In genomic region chrX:49233887-49234555, GRCh38 we compare ENCODE assay signal across 27 cellular contexts. TPM values are rescaled to one million over a fixed set of nuclear protein-coding genes. Genes with fewer than 3 reads are reported as not detected.
DNase-seq lines count a peak whose midpoint lies in the region; ATAC-seq, FAIRE-seq and TF ChIP-seq lines count a peak whose summit lies in the region.
"Had no signal": no experiment of that assay in that cellular context is flagged by ENCODE, and none has a peak within 500 bp of the region (broad histone marks: within the 10 kb centered on the region; RNA-seq: fewer than 3 reads in every experiment).

No MANE protein-coding gene starts in this region.

- POLR2A ChIA-PET in K562 (lab: Yijun Ruan, JAX), result no interaction called here

- CTCF ChIA-PET in K562 (lab: Yijun Ruan, JAX; ENCODE audit: low intra/inter-chr PET ratio), result no interaction called here

- in situ Hi-C loops in GM23248 (cut with MboI) (no loop called here), K562 (cut with MboI) (no loop called here)

- H3K9me2 ChIP-seq in GM23248 (ENCODE audit: insufficient read depth), result no peaks in the 10 kb centered on the region

- H3K9me3 ChIP-seq in GM23248 (ENCODE audit: low read depth) (no peaks in the 10 kb centered on the region), K562 (replicated peaks; ENCODE audit: control insufficient read depth, insufficient read depth, low read depth, low read length) (no peaks in the 10 kb centered on the region), fibroblast of lung (ENCODE audit: control insufficient read depth, insufficient read depth, low read depth, low read length) (no peaks in the 10 kb centered on the region)
- H3K9me3 ChIP-seq: SJSA1 had no signal

- H3F3A ChIP-seq in GM23248 (ENCODE audit: insufficient read depth), result no peaks in the 10 kb centered on the region

- 0 out of 2 replicates have a peak overlapping the region, but pooled peaks have one; percentile 26 for H3K4me3 ChIP-seq in GM23248
- H3K4me3 ChIP-seq in K562, result no peak overlapping the region
- H3K4me3 ChIP-seq in fibroblast of lung (replicated peaks in 1 of 4; ENCODE audit: control extremely low read depth in 1 of 4, insufficient read depth in 1 of 4, low read depth in 3 of 4, low read length in 4 of 4), result no peak overlapping the region
- H3K4me3 ChIP-seq: BLaER1, SJSA1 had no signal

- H4K20me1 ChIP-seq in GM23248 (ENCODE audit: insufficient read depth) (no peaks in the 10 kb centered on the region), K562 (replicated peaks; ENCODE audit: control insufficient read depth, insufficient read depth, low read length) (no peaks in the 10 kb centered on the region), fibroblast of lung (ENCODE audit: control insufficient read depth, extremely low read depth, insufficient read depth, low read length) (no peaks in the 10 kb centered on the region)
- H4K20me1 ChIP-seq: BLaER1 had no signal

- H3K27ac ChIP-seq in GM23248, result no peak overlapping the region
- H3K27ac ChIP-seq in K562 (ENCODE audit: extremely low read depth, low read depth, low read length), result no peak overlapping the region
- H3K27ac ChIP-seq in fibroblast of lung (ENCODE audit: insufficient read depth, low read length), result no peak overlapping the region
- H3K27ac ChIP-seq: BLaER1, SJSA1 had no signal

- H3K4me1 ChIP-seq in GM23248 (ENCODE audit: insufficient read depth) (no peaks in the 10 kb centered on the region), K562 (replicated peaks in 1 of 2; ENCODE audit: control insufficient read depth in 2 of 2, insufficient read depth in 2 of 2, low read length in 2 of 2) (peaks cover 18 to 53% of the 10 kb centered on the region in 2 experiments; a peak in 4 of 5 replicates), fibroblast of lung (ENCODE audit: control insufficient read depth, extremely low read depth, insufficient read depth, low read length) (no peaks in the 10 kb centered on the region)
- H3K4me1 ChIP-seq: SJSA1 had no signal

- intact Hi-C loops in K562 (cut with micrococcal nuclease), result no loop called here

- TF ChIP-seq RAD21 in K562 (CRISPR knock-in tag; conservative IDR thresholded peaks at IDR 0.05 in 1 of 2, IDR thresholded peaks at IDR 0.05 in 1 of 2), result no peak

- H3K36me3 ChIP-seq in GM23248 (ENCODE audit: low read depth) (no peaks in the 10 kb centered on the region), K562 (ENCODE audit: control insufficient read depth, insufficient read depth, low read length) (0 out of 3 replicates have a peak, but pooled peaks cover 6% of the 10 kb centered on the region), fibroblast of lung (ENCODE audit: control insufficient read depth, insufficient read depth, low read length) (no peaks in the 10 kb centered on the region)
- H3K36me3 ChIP-seq: BLaER1, SJSA1 had no signal

- WGBS in GM23248 (ENCODE audit: low coverage in 1 of 2, low lambda C conversion rate in 2 of 2, missing lambda C conversion rate in 2 of 2), 2 experiments, result 5 to 34% methylated on average over 29 of the region's 56 CpGs
- 95% methylated on average over 14 of the region's 56 CpGs for WGBS in K562 (ENCODE audit: insufficient coverage, low coverage, missing lambda C conversion rate)

- H3K4me2 ChIP-seq in GM23248 (ENCODE audit: unreplicated experiment) (no peak overlapping the region), K562 (ENCODE audit: insufficient read depth, low read length) (no peak overlapping the region), fibroblast of lung (ENCODE audit: extremely low read depth, insufficient read depth, low read length) (peak overlapping the region; percentile 44)
- H3K4me2 ChIP-seq: BLaER1 had no signal

- DNase-seq in AG20443 (ENCODE audit: low spot score) (peak; percentile 11), GM23248 (peak; percentile 12), K562 (ENCODE audit: extremely low read depth in 1 of 4, low spot score in 3 of 4) (no peak), fibroblast of lung (ENCODE audit: low read depth in 2 of 2) (no peak), NCI-H128 (lab: John Stamatoyannopoulos, UW; ENCODE audit: unreplicated experiment) (no peak), NCI-H748 treated with DMSO at 0.1 percent for 48 hours (lab: John Stamatoyannopoulos, UW) (no peak), NCI-H1105 treated with DMSO at 0.1 percent for 48 hours (lab: John Stamatoyannopoulos, UW) (no peak), SKM-1 (lab: John Stamatoyannopoulos, UW; ENCODE audit: unreplicated experiment) (no peak)
- DNase-seq: CD4-positive, alpha-beta T cell; DND-41; Karpas-422; MV-4-11; NCI-H1417 treated with DMSO at 0.1 percent for 48 hours; NCI-H187; NCI-H446; NCI-H526 treated with DMSO at 0.1 percent for 48 hours; NK-92 treated with Interleukin-12 subunit alpha and Interleukin-12 subunit beta, amount 100 ng/mL, for 24 hours had no signal

- H2AFZ ChIP-seq in GM23248, result peak overlapping the region; percentile 71
- no peak overlapping the region for H2AFZ ChIP-seq in K562 (ENCODE audit: low read depth, low read length)
- no peak overlapping the region for H2AFZ ChIP-seq in fibroblast of lung (ENCODE audit: low read length)

- TF ChIP-seq CTCF in K562 (IDR thresholded peaks at IDR 0.05 in 2 of 3, conservative IDR thresholded peaks at IDR 0.05 in 1 of 3; ENCODE audit: insufficient read depth in 2 of 3, low read depth in 1 of 3, low read length in 3 of 3) (no peak), fibroblast of lung (conservative IDR thresholded peaks at IDR 0.05 in 1 of 2, IDR thresholded peaks at IDR 0.05 in 1 of 2; ENCODE audit: low read depth in 1 of 2, low read length in 2 of 2) (no peak)

- TF ChIP-seq EP300 in K562 (IDR thresholded peaks at IDR 0.05; ENCODE audit: low read length), result no peak

- no peak for ATAC-seq in K562
- ATAC-seq: Panc1 had no signal

- no TSS peak for BruUV-seq in K562 (replicated peaks; lab: Mats Ljungman, UMichigan)

- H3K9me1 ChIP-seq in K562 (ENCODE audit: control insufficient read depth, insufficient read depth, low read length), result no peaks in the 10 kb centered on the region

- FAIRE-seq in K562 (lab: Jason Lieb, UNC), result no peak
- FAIRE-seq: G401.6, GM12892, GM18507 had no signal

- H3K9ac ChIP-seq in GM23248 (no peak overlapping the region), K562 (ENCODE audit: insufficient read depth in 1 of 2, low read depth in 2 of 2, low read length in 2 of 2) (peak overlapping the region in 1 of 2 experiments; percentile 26; a peak in 1 of 4 replicates), fibroblast of lung (ENCODE audit: insufficient read depth, low read length) (no peak overlapping the region)
- H3K9ac ChIP-seq: BLaER1 had no signal

- TF ChIP-seq POLR2A in K562 (conservative IDR thresholded peaks at IDR 0.05), result no peak

- H3K79me2 ChIP-seq in GM23248 (ENCODE audit: insufficient read depth), result 0 out of 2 replicates have a peak, but pooled peaks cover 5% of the 10 kb centered on the region
- H3K79me2 ChIP-seq in K562 (ENCODE audit: control insufficient read depth, insufficient read depth, low read length), result peaks cover 23% of the 10 kb centered on the region
- H3K79me2 ChIP-seq in fibroblast of lung (ENCODE audit: control insufficient read depth, insufficient read depth, low read length), result no peaks in the 10 kb centered on the region

- H3K27me3 ChIP-seq in GM23248 (replicated peaks; ENCODE audit: insufficient read depth) (no peaks in the 10 kb centered on the region), K562 (ENCODE audit: control insufficient read depth in 2 of 2, insufficient read depth in 2 of 2, low read length in 2 of 2) (no peaks in the 10 kb centered on the region), fibroblast of lung (ENCODE audit: control insufficient read depth, insufficient read depth, low read length) (no peaks in the 10 kb centered on the region)
- H3K27me3 ChIP-seq: SJSA1 had no signal

RNA-seq across cellular contexts. Expression of gene CACNA1F, which starts 0.9 kb away (rescaled TPM):
- total RNA-seq in GM23248 (2014; rRNA removed; shearing (Covaris generic)), result not detected in 2 replicates
- polyA plus RNA-seq in GM23248 (2016; fragmentation: Nextera tagmentation; extraction: Ambion mirVana) (not detected in 2 replicates), K562 (2011; rRNA removed) (0.13 and 0.37 TPM in 2 replicates), K562 (2014; fragmentation: Illumina TruSeq; extraction: Trizol) (0.01 and 0.03 TPM in 2 replicates), K562 (2014; fragmentation: Nextera tagmentation; extraction: Ambion mirVana) (under 1 TPM in 1 of 2 experiments, not detected in 1; 0.01 TPM), K562 (2014; rRNA removed) (0.15 and 0.41 TPM in 2 replicates), fibroblast of lung (not detected in 2 replicates)
- 2.0 TPM in 2 replicates for total RNA-seq in K562 (2011; cell fraction: chromatin; rRNA removed; ENCODE audit: low replicate concordance)
- 0.79 and 0.83 TPM in 2 replicates for total RNA-seq in K562 (2011; cell fraction: nucleolus; rRNA removed)
- 0.84 and 1.7 TPM in 2 replicates for total RNA-seq in K562 (2011; cell fraction: nucleoplasm; rRNA removed)
- total RNA-seq in K562 (2014; rRNA removed) (under 0.01 TPM in 1 of 2 replicates, not detected in the other), K562 (2014; rRNA removed; fragmentation: Illumina TruSeq; extraction: Trizol) (not detected in 2 replicates), K562 (2015; rRNA removed; fragmentation: Illumina TruSeq; extraction: Trizol) (not detected in 2 replicates), K562 (2021) (0.04 TPM in 2 replicates), fibroblast of lung (0.17 and 0.26 TPM in 2 replicates)
- 0.10 and 0.22 TPM in 2 replicates for polyA plus RNA-seq in K562 (2011; cell fraction: cytosol; rRNA removed)
- polyA plus RNA-seq in K562 (2011; cell fraction: nucleus; rRNA removed), result 1.5 and 1.9 TPM in 2 replicates
- polyA plus RNA-seq in K562 (2012), result 0.10 and 0.36 TPM in 2 replicates
- polyA minus RNA-seq in K562 (2011; rRNA and poly(A)+ RNA removed), result 0.04 and 0.06 TPM in 2 replicates
- not detected in 2 replicates for polyA minus RNA-seq in K562 (2011; cell fraction: cytosol; rRNA and poly(A)+ RNA removed)
- 0.27 and 0.56 TPM in 2 replicates for polyA minus RNA-seq in K562 (2011; cell fraction: nucleus; rRNA and poly(A)+ RNA removed)
- not detected in 2 replicates for polyA plus RNA-seq in fibroblast of lung (2012)
- not detected in 2 replicates for polyA minus RNA-seq in fibroblast of lung (ENCODE audit: low replicate concordance)
- total RNA-seq: A673, H4, M059J, SJSA1 had no signal
- polyA plus RNA-seq: IgD-negative memory B cell had no signal

RNA-seq across cellular contexts. Expression of gene CCDC22, which starts 1.2 kb away (rescaled TPM):
- 8.6 and 10.7 TPM in 2 replicates for total RNA-seq in GM23248 (2014; rRNA removed; shearing (Covaris generic))
- polyA plus RNA-seq in GM23248 (2016; fragmentation: Nextera tagmentation; extraction: Ambion mirVana) (11.8 and 12.7 TPM in 2 replicates), K562 (2011; rRNA removed) (11.7 and 26.4 TPM in 2 replicates), K562 (2014; fragmentation: Illumina TruSeq; extraction: Trizol) (5.1 and 12.0 TPM in 2 replicates), K562 (2014; fragmentation: Nextera tagmentation; extraction: Ambion mirVana) (under 1 TPM; 0.32 to 0.74 TPM), K562 (2014; rRNA removed) (11.1 and 13.6 TPM in 2 replicates), fibroblast of lung (4.6 and 7.4 TPM in 2 replicates)
- 18.9 and 51.1 TPM in 2 replicates for total RNA-seq in K562 (2011; cell fraction: chromatin; rRNA removed; ENCODE audit: low replicate concordance)
- total RNA-seq in K562 (2011; cell fraction: nucleolus; rRNA removed), result 27.2 and 29.1 TPM in 2 replicates
- 22.7 and 25.3 TPM in 2 replicates for total RNA-seq in K562 (2011; cell fraction: nucleoplasm; rRNA removed)
- total RNA-seq in K562 (2014; rRNA removed) (13.5 and 14.0 TPM in 2 replicates), K562 (2014; rRNA removed; fragmentation: Illumina TruSeq; extraction: Trizol) (2.5 and 3.6 TPM in 2 replicates), K562 (2015; rRNA removed; fragmentation: Illumina TruSeq; extraction: Trizol) (6.6 and 7.1 TPM in 2 replicates), K562 (2021) (20.9 and 22.7 TPM in 2 replicates), fibroblast of lung (7.2 and 8.9 TPM in 2 replicates)
- polyA plus RNA-seq in K562 (2011; cell fraction: cytosol; rRNA removed), result 19.0 and 32.2 TPM in 2 replicates
- 72.0 and 73.7 TPM in 2 replicates for polyA plus RNA-seq in K562 (2011; cell fraction: nucleus; rRNA removed)
- 14.8 and 30.0 TPM in 2 replicates for polyA plus RNA-seq in K562 (2012)
- 12.0 and 15.2 TPM in 2 replicates for polyA minus RNA-seq in K562 (2011; rRNA and poly(A)+ RNA removed)
- polyA minus RNA-seq in K562 (2011; cell fraction: cytosol; rRNA and poly(A)+ RNA removed), result 21.5 and 24.4 TPM in 2 replicates
- polyA minus RNA-seq in K562 (2011; cell fraction: nucleus; rRNA and poly(A)+ RNA removed), result 9.8 and 17.3 TPM in 2 replicates
- polyA plus RNA-seq in fibroblast of lung (2012), result 8.8 and 12.7 TPM in 2 replicates
- 9.0 and 38.4 TPM in 2 replicates for polyA minus RNA-seq in fibroblast of lung (ENCODE audit: low replicate concordance)

RNA-seq across cellular contexts. Expression of gene FOXP3, which starts 30.5 kb away (rescaled TPM):
- total RNA-seq in GM23248 (2014; rRNA removed; shearing (Covaris generic)), result not detected in 2 replicates
- polyA plus RNA-seq in GM23248 (2016; fragmentation: Nextera tagmentation; extraction: Ambion mirVana), result 0.08 and 0.20 TPM in 2 replicates
- 0.19 TPM in 1 of 2 replicates, not detected in the other for total RNA-seq in K562 (2011; cell fraction: chromatin; rRNA removed; ENCODE audit: low replicate concordance)
- 0.26 and 0.33 TPM in 2 replicates for total RNA-seq in K562 (2011; cell fraction: nucleolus; rRNA removed)
- total RNA-seq in K562 (2011; cell fraction: nucleoplasm; rRNA removed), result 0.31 TPM in 1 of 2 replicates, not detected in the other
- total RNA-seq in K562 (2014; rRNA removed), result not detected in 2 replicates
- total RNA-seq in K562 (2014; rRNA removed; fragmentation: Illumina TruSeq; extraction: Trizol), result 0.07 TPM in 1 of 2 replicates, not detected in the other
- 0.08 TPM in 1 of 2 replicates, not detected in the other for total RNA-seq in K562 (2015; rRNA removed; fragmentation: Illumina TruSeq; extraction: Trizol)
- total RNA-seq in K562 (2021), result 0.16 and 0.24 TPM in 2 replicates
- 0.07 and 0.12 TPM in 2 replicates for polyA plus RNA-seq in K562 (2011; rRNA removed)
- polyA plus RNA-seq in K562 (2011; cell fraction: cytosol; rRNA removed), result 0.18 and 0.22 TPM in 2 replicates
- 0.20 and 0.24 TPM in 2 replicates for polyA plus RNA-seq in K562 (2011; cell fraction: nucleus; rRNA removed)
- 0.30 and 0.40 TPM in 2 replicates for polyA plus RNA-seq in K562 (2012)
- 0.13 and 0.29 TPM in 2 replicates for polyA plus RNA-seq in K562 (2014; fragmentation: Illumina TruSeq; extraction: Trizol)
- under 1 TPM in 1 of 2 experiments, not detected in 1; 0.04 TPM for polyA plus RNA-seq in K562 (2014; fragmentation: Nextera tagmentation; extraction: Ambion mirVana)
- polyA plus RNA-seq in K562 (2014; rRNA removed), result not detected in 2 replicates
- 0.14 TPM in 1 of 2 replicates, not detected in the other for polyA minus RNA-seq in K562 (2011; rRNA and poly(A)+ RNA removed)
- not detected in 2 replicates for polyA minus RNA-seq in K562 (2011; cell fraction: cytosol; rRNA and poly(A)+ RNA removed)
- not detected in 2 replicates for polyA minus RNA-seq in K562 (2011; cell fraction: nucleus; rRNA and poly(A)+ RNA removed)
- under 0.01 TPM in 1 of 2 replicates, not detected in the other for total RNA-seq in fibroblast of lung
- 0.03 TPM in 1 of 2 replicates, not detected in the other for polyA plus RNA-seq in fibroblast of lung
- polyA plus RNA-seq in fibroblast of lung (2012), result 0.14 TPM in 1 of 2 replicates, not detected in the other
- not detected in 2 replicates for polyA minus RNA-seq in fibroblast of lung (ENCODE audit: low replicate concordance)
- total RNA-seq: A673, H4, SJSA1 had no signal

RNA-seq across cellular contexts. Expression of gene SYP, which starts 34.0 kb away (rescaled TPM):
- 0.54 TPM in 1 of 2 replicates, not detected in the other for total RNA-seq in GM23248 (2014; rRNA removed; shearing (Covaris generic))
- polyA plus RNA-seq in GM23248 (2016; fragmentation: Nextera tagmentation; extraction: Ambion mirVana) (0.23 TPM in 1 of 2 replicates, not detected in the other), K562 (2011; rRNA removed) (3.9 and 5.1 TPM in 2 replicates), K562 (2014; fragmentation: Illumina TruSeq; extraction: Trizol) (2.4 and 2.9 TPM in 2 replicates), K562 (2014; fragmentation: Nextera tagmentation; extraction: Ambion mirVana) (under 1 TPM; 0.48 to 0.52 TPM), K562 (2014; rRNA removed) (3.6 and 4.3 TPM in 2 replicates), fibroblast of lung (0.08 and 0.15 TPM in 2 replicates)
- total RNA-seq in K562 (2011; cell fraction: chromatin; rRNA removed; ENCODE audit: low replicate concordance), result 4.8 and 8.4 TPM in 2 replicates
- total RNA-seq in K562 (2011; cell fraction: nucleolus; rRNA removed), result 6.8 and 7.3 TPM in 2 replicates
- total RNA-seq in K562 (2011; cell fraction: nucleoplasm; rRNA removed), result 6.0 and 10.6 TPM in 2 replicates
- total RNA-seq in K562 (2014; rRNA removed) (3.4 and 3.9 TPM in 2 replicates), K562 (2014; rRNA removed; fragmentation: Illumina TruSeq; extraction: Trizol) (2.2 and 2.6 TPM in 2 replicates), K562 (2015; rRNA removed; fragmentation: Illumina TruSeq; extraction: Trizol) (1.5 and 1.6 TPM in 2 replicates), K562 (2021) (2.1 and 3.0 TPM in 2 replicates), fibroblast of lung (0.17 and 0.26 TPM in 2 replicates)
- 5.7 and 10.1 TPM in 2 replicates for polyA plus RNA-seq in K562 (2011; cell fraction: cytosol; rRNA removed)
- 3.8 and 7.1 TPM in 2 replicates for polyA plus RNA-seq in K562 (2011; cell fraction: nucleus; rRNA removed)
- polyA plus RNA-seq in K562 (2012), result 1.8 and 4.5 TPM in 2 replicates
- polyA minus RNA-seq in K562 (2011; rRNA and poly(A)+ RNA removed), result 1.6 and 3.3 TPM in 2 replicates
- polyA minus RNA-seq in K562 (2011; cell fraction: cytosol; rRNA and poly(A)+ RNA removed), result 1.3 and 4.0 TPM in 2 replicates
- polyA minus RNA-seq in K562 (2011; cell fraction: nucleus; rRNA and poly(A)+ RNA removed), result 3.8 and 4.0 TPM in 2 replicates
- polyA plus RNA-seq in fibroblast of lung (2012), result 0.31 and 0.40 TPM in 2 replicates
- polyA minus RNA-seq in fibroblast of lung (ENCODE audit: low replicate concordance), result not detected in 2 replicates

RNA-seq across cellular contexts. Expression of gene PPP1R3F, which starts 35.6 kb away (rescaled TPM):
- 6.2 and 10.6 TPM in 2 replicates for total RNA-seq in GM23248 (2014; rRNA removed; shearing (Covaris generic))
- 4.4 and 5.7 TPM in 2 replicates for polyA plus RNA-seq in GM23248 (2016; fragmentation: Nextera tagmentation; extraction: Ambion mirVana)
- 1.2 and 2.2 TPM in 2 replicates for total RNA-seq in K562 (2011; cell fraction: chromatin; rRNA removed; ENCODE audit: low replicate concordance)
- 2.7 and 5.1 TPM in 2 replicates for total RNA-seq in K562 (2011; cell fraction: nucleolus; rRNA removed)
- 0.88 and 1.1 TPM in 2 replicates for total RNA-seq in K562 (2011; cell fraction: nucleoplasm; rRNA removed)
- 0.54 and 0.69 TPM in 2 replicates for total RNA-seq in K562 (2014; rRNA removed)
- 0.06 and 0.18 TPM in 2 replicates for total RNA-seq in K562 (2014; rRNA removed; fragmentation: Illumina TruSeq; extraction: Trizol)
- 0.57 and 0.91 TPM in 2 replicates for total RNA-seq in K562 (2015; rRNA removed; fragmentation: Illumina TruSeq; extraction: Trizol)
- total RNA-seq in K562 (2021), result 0.81 and 0.86 TPM in 2 replicates
- 0.32 and 0.61 TPM in 2 replicates for polyA plus RNA-seq in K562 (2011; rRNA removed)
- polyA plus RNA-seq in K562 (2011; cell fraction: cytosol; rRNA removed), result 0.38 and 0.52 TPM in 2 replicates
- polyA plus RNA-seq in K562 (2011; cell fraction: nucleus; rRNA removed), result 1.6 and 2.2 TPM in 2 replicates
- 0.39 and 1.00 TPM in 2 replicates for polyA plus RNA-seq in K562 (2012)
- 0.16 and 0.32 TPM in 2 replicates for polyA plus RNA-seq in K562 (2014; fragmentation: Illumina TruSeq; extraction: Trizol)
- polyA plus RNA-seq in K562 (2014; fragmentation: Nextera tagmentation; extraction: Ambion mirVana), result under 1 TPM in 1 of 2 experiments, not detected in 1; 0.03 TPM
- polyA plus RNA-seq in K562 (2014; rRNA removed), result 0.56 and 1.1 TPM in 2 replicates
- 0.18 and 0.36 TPM in 2 replicates for polyA minus RNA-seq in K562 (2011; rRNA and poly(A)+ RNA removed)
- polyA minus RNA-seq in K562 (2011; cell fraction: cytosol; rRNA and poly(A)+ RNA removed), result not detected in 2 replicates
- polyA minus RNA-seq in K562 (2011; cell fraction: nucleus; rRNA and poly(A)+ RNA removed), result 3.0 and 3.4 TPM in 2 replicates
- 6.8 and 10.8 TPM in 2 replicates for total RNA-seq in fibroblast of lung
- 0.93 and 0.95 TPM in 2 replicates for polyA plus RNA-seq in fibroblast of lung
- 1.4 and 1.5 TPM in 2 replicates for polyA plus RNA-seq in fibroblast of lung (2012)
- polyA minus RNA-seq in fibroblast of lung (ENCODE audit: low replicate concordance), result 0.19 and 0.86 TPM in 2 replicates

Comparison
In these comparisons a context has a peak if more than half of its experiments do, and no peak if none do; other contexts are left out.
1. DNase-seq: peak in AG20443 (single experiment) and GM23248 (single experiment); none in K562 (0 of 4), fibroblast of lung (0 of 2), NCI-H128 (single experiment), NCI-H748 treated with DMSO at 0.1 percent for 48 hours (single experiment), NCI-H1105 treated with DMSO at 0.1 percent for 48 hours (single experiment) and SKM-1 (single experiment).